9 cellular contexts compared by ENCODE assay signal in genomic region chr18:68676913-68677312, GRCh38. TPM values are rescaled to one million over a fixed set of nuclear protein-coding genes. Genes with fewer than 3 reads are reported as not detected.
DNase-seq lines count a peak whose midpoint lies in the region; ATAC-seq and TF ChIP-seq lines count a peak whose summit lies in the region.
"Had no signal": no experiment of that assay in that cellular context is flagged by ENCODE, and none has a peak within 500 bp of the region (broad histone marks: within the 10 kb centered on the region; RNA-seq: fewer than 3 reads in every experiment).

No MANE protein-coding gene starts in this region.

- intact Hi-C loops in tibial artery (cut with DNase I; ENCODE audit: low total_unique reads) = no loop called here

- H3K4me3 ChIP-seq in AG04450 (ENCODE audit: low read depth, low read length) (no peak overlapping the region), tibial artery (no peak overlapping the region)
- H3K4me3 ChIP-seq: adrenal gland had no signal

- H3K36me3 ChIP-seq in tibial artery = peaks cover 25 to 47% (median 44%) of the 10 kb centered on the region in 3 donors

- CTCF ChIA-PET in AG04450 (lab: Charles Lee) = interaction anchor here (1.0 to 2.1 kb wide), 3 partner anchors 16 to 1459 kb away, joined by 5 to 6 read pairs (median 6); no protein-coding TSS in a partner anchor

- ATAC-seq in GM18873 (IDR thresholded peaks at IDR 0.05; ENCODE audit: low FRiP score, unreplicated experiment) (peak; percentile 87), HG02938 (IDR thresholded peaks at IDR 0.05; ENCODE audit: unreplicated experiment) (peak; percentile 97)

- H3K4me1 Mint-ChIP-seq in T-helper 2 cell treated with Interferon-gamma antibody and Interleukin-4, amounts not matched to agents 5 μg/mL and 100 μg/mL, for 36 hours (ENCODE audit: low read depth) = peaks cover 3% of the 10 kb centered on the region

- no peaks in the 10 kb centered on the region for H3K27me3 ChIP-seq in AG04450 (ENCODE audit: control insufficient read depth, insufficient read depth, low read length)
- no peaks in the 10 kb centered on the region for H3K27me3 ChIP-seq in tibial artery
- H3K27me3 ChIP-seq: adrenal gland had no signal

- no peaks in the 10 kb centered on the region for H3K9me3 Mint-ChIP-seq in T-helper 2 cell treated with Interferon-gamma antibody and Interleukin-4, amounts not matched to agents 5 μg/mL and 100 μg/mL, for 36 hours

- no peaks in the 10 kb centered on the region for H3K27me3 Mint-ChIP-seq in T-helper 2 cell treated with Interferon-gamma antibody and Interleukin-4, amounts not matched to agents 5 μg/mL and 100 μg/mL, for 36 hours (ENCODE audit: low read depth)

- peaks cover 0 to 7% (median 1%) of the 10 kb centered on the region in 4 donors for H3K4me1 ChIP-seq in tibial artery

- H3K9me3 ChIP-seq in AG04450 (ENCODE audit: control insufficient read depth, insufficient read depth, low read length) (no peaks in the 10 kb centered on the region), tibial artery (no peaks in the 10 kb centered on the region)

- H3K4me3 Mint-ChIP-seq in T-helper 2 cell treated with Interferon-gamma antibody and Interleukin-4, amounts not matched to agents 5 μg/mL and 100 μg/mL, for 36 hours = no peak overlapping the region

- H3K27ac ChIP-seq in AG04450 (ENCODE audit: low read depth, low read length) (no peak overlapping the region), tibial artery (no peak overlapping the region)
- H3K27ac ChIP-seq: adrenal gland had no signal

- peak overlapping the region; percentile 39 for H3K27ac Mint-ChIP-seq in T-helper 2 cell treated with Interferon-gamma antibody and Interleukin-4, amounts not matched to agents 5 μg/mL and 100 μg/mL, for 36 hours

- peak; percentile 50 for TF ChIP-seq CTCF in AG04450 (IDR thresholded peaks at IDR 0.05; ENCODE audit: low read depth, low read length)
- TF ChIP-seq CTCF in tibial artery (IDR thresholded peaks at IDR 0.05) = no peak

- peaks cover 42% of the 10 kb centered on the region for H3K36me3 Mint-ChIP-seq in T-helper 2 cell treated with Interferon-gamma antibody and Interleukin-4, amounts not matched to agents 5 μg/mL and 100 μg/mL, for 36 hours (ENCODE audit: low read depth)

- no peak for DNase-seq in AG04450 (ENCODE audit: low read depth, low spot score)
- DNase-seq in T-helper 2 cell treated with Interferon-gamma antibody and Interleukin-4, amounts not matched to agents 5 μg/mL and 100 μg/mL, for 36 hours (ENCODE audit: low spot score) = no peak
- DNase-seq in D341Med (ENCODE audit: low spot score) = no peak
- DNase-seq in NCI-H1930 (lab: John Stamatoyannopoulos, UW) = no peak
- DNase-seq in NCI-H226 = no peak
- no peak for DNase-seq in tibial artery
- DNase-seq: adrenal gland had no signal

- POLR2A ChIA-PET in AG04450 (lab: Yijun Ruan, JAX) = no interaction called here

RNA-seq across cellular contexts. Expression of gene TMX3, which starts 38.0 kb away (rescaled TPM):
- polyA plus RNA-seq in AG04450 (2011; rRNA removed) = 51.6 and 59.6 TPM in 2 replicates
- 47.1 and 55.9 TPM in 2 replicates for polyA minus RNA-seq in AG04450 (2011; rRNA and poly(A)+ RNA removed)
